23 cellular contexts compared by ENCODE assay signal in the genomic region with DNA sequence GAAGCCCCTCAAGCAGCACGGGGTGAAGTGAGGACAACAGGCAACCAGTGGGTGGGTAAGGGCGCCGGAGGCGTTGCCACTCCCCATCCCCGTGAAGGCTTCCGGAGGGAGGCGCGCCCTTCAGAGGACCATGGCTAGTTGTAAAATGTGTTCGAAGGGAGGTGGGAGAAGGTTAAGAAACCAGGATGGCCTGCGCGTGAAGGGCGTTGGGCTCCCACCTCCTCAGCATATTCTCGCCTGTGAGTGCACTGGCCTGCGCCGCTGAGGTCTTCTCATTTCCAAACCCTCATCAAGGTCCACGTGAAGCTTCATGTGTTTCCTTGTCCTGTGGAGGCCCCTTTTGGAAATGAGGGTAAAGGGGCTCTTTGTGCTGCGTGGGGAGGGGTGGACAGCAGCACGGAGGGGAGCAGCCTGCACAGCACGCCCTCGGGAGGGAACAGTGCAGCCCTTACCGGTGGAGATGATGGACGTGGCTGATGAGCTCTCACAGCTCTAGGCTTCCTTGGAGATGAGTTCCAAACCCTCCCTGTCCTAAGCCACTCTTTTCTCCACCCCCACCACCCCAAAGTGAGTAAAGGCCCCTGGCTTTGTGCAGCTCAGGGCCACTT. TPM values are rescaled to one million over a fixed set of nuclear protein-coding genes. Genes with fewer than 3 reads are reported as not detected.
"Had no signal": no experiment of that assay in that cellular context is flagged by ENCODE, and none has a peak within 500 bp of the region (broad histone marks: within the 10 kb centered on the region; RNA-seq: fewer than 3 reads in every experiment).

No MANE protein-coding gene starts in this region.

- H3K4me1 ChIP-seq: esophagus muscularis mucosa, left ventricle myocardium inferior, sigmoid colon, testis, upper lobe of left lung had no signal

- H3K27ac ChIP-seq: esophagus muscularis mucosa, left ventricle myocardium inferior, sigmoid colon, testis, upper lobe of left lung had no signal

- H3K9me3 ChIP-seq: esophagus muscularis mucosa, mucosa of descending colon, sigmoid colon, testis, upper lobe of left lung had no signal

- H3K27me3 ChIP-seq: sigmoid colon, testis, upper lobe of left lung had no signal

- DNase-seq: activated CD4-positive, alpha-beta T cell treated with anti-CD3 and anti-CD28 coated beads for 48 hours; activated CD4-positive, CD25-positive, alpha-beta regulatory T cell; activated naive CD4-positive, alpha-beta T cell treated with Interleukin-2 at 50 U/mL for 16 hours; activated naive CD8-positive, alpha-beta T cell treated with anti-CD3 and anti-CD28 coated beads for 36 hours; activated T-cell treated with anti-CD3 and anti-CD28 coated beads, Interleukin-2, amount 50 U/mL, for 48 hours; central memory CD4-positive, alpha-beta T cell; effector memory CD8-positive, alpha-beta T cell; glutamatergic neuron; hippocampal formation; left ventricle myocardium inferior; mucosa of descending colon; nephron progenitor cell; nucleus accumbens; sigmoid colon; stimulated activated CD4-positive, alpha-beta T cell treated with anti-CD3 and anti-CD28 coated beads, Interleukin-15, amount 100 ng/mL, for 24 hours; stimulated activated naive B cell treated with anti-CD40 and anti-IgM and Interleukin-4, amounts not matched to agents 10 μg/mL and 1 μg/mL and 100 μg/mL, for 72 hours; testis had no signal

- ATAC-seq: activated CD8-positive, alpha-beta T cell treated with anti-CD3 and anti-CD28 coated beads, Interleukin-2, amount 10 ng/mL, durations not matched to agents 7 days and 5 days; effector memory CD8-positive, alpha-beta T cell; mucosa of descending colon; stimulated activated naive B cell treated with anti-CD40 and anti-IgM and Interleukin-4, amounts not matched to agents 10 μg/mL and 1 μg/mL and 100 μg/mL, for 72 hours had no signal

- H3K4me3 ChIP-seq: esophagus muscularis mucosa, left ventricle myocardium inferior, mucosa of descending colon, sigmoid colon, smooth muscle cell, testis, upper lobe of left lung had no signal

- H3K36me3 ChIP-seq: esophagus muscularis mucosa, left ventricle myocardium inferior, sigmoid colon, upper lobe of left lung had no signal

RNA-seq across cellular contexts. Expression of gene TEX29, which starts 8.5 kb away (rescaled TPM):
- total RNA-seq: activated CD8-positive, alpha-beta T cell treated with anti-CD3 and anti-CD28 coated beads, Interleukin-2, amount 10 ng/mL, durations not matched to agents 7 days and 5 days; endothelial cell of umbilical vein; frontal cortex; left ventricle myocardium inferior had no signal
